ENCODE assay signal across 16 cellular contexts in genomic region chr5:9381464-9381863, GRCh38.
DNase-seq lines count a peak whose midpoint lies in the region; ATAC-seq and TF ChIP-seq lines count a peak whose summit lies in the region.
"Had no signal": no experiment of that assay in that cellular context is flagged by ENCODE, and none has a peak within 500 bp of the region (broad histone marks: within the 10 kb centered on the region; RNA-seq: fewer than 3 reads in every experiment).

No MANE protein-coding gene starts in this region.

- H3K4me3 ChIP-seq in naive thymus-derived CD4-positive, alpha-beta T cell (ENCODE audit: low read length), result no peak overlapping the region
- H3K4me3 ChIP-seq: cardiac muscle cell, SJSA1 had no signal

- H3K27me3 ChIP-seq in naive thymus-derived CD4-positive, alpha-beta T cell (ENCODE audit: control insufficient read depth in 2 of 2, insufficient read depth in 2 of 2, low read length in 2 of 2), result no peaks in the 10 kb centered on the region
- H3K27me3 ChIP-seq: cardiac muscle cell, SJSA1 had no signal

- intact Hi-C loops in naive thymus-derived CD4-positive, alpha-beta T cell (cut with micrococcal nuclease), result no loop called here

- H3K4me1 ChIP-seq in naive thymus-derived CD4-positive, alpha-beta T cell (ENCODE audit: control insufficient read depth in 2 of 2, insufficient read depth in 2 of 2, low read length in 2 of 2), result no peaks in the 10 kb centered on the region
- H3K4me1 ChIP-seq: SJSA1 had no signal

- CTCF ChIA-PET in naive thymus-derived CD4-positive, alpha-beta T cell (lab: Charles Lee), result no interaction called here
- CTCF ChIA-PET in T-cell (lab: Charles Lee), result no interaction called here

- H3K9me3 ChIP-seq in naive thymus-derived CD4-positive, alpha-beta T cell (ENCODE audit: control insufficient read depth in 2 of 3, low read length in 3 of 3), result no peaks in the 10 kb centered on the region
- H3K9me3 ChIP-seq: SJSA1 had no signal

- no peaks in the 10 kb centered on the region for H3K36me3 Mint-ChIP-seq in naive thymus-derived CD4-positive, alpha-beta T cell
- H3K36me3 Mint-ChIP-seq in T-cell, result no peaks in the 10 kb centered on the region
- H3K36me3 Mint-ChIP-seq: activated naive CD4-positive, alpha-beta T cell treated with anti-CD3 and anti-CD28 coated beads, Interleukin-2, amount 50 U/mL, for 24 hours; stimulated activated effector memory CD8-positive, alpha-beta T cell treated with anti-CD3 and anti-CD28 coated beads, Interleukin-12 subunit alpha, Interleukin-12 subunit beta, amount 100 ng/mL, for 72 hours had no signal

- no peaks in the 10 kb centered on the region for H3K36me3 ChIP-seq in naive thymus-derived CD4-positive, alpha-beta T cell (ENCODE audit: control insufficient read depth in 2 of 3, insufficient read depth in 3 of 3, low read length in 3 of 3)

- no peak overlapping the region for H3K27ac ChIP-seq in naive thymus-derived CD4-positive, alpha-beta T cell (ENCODE audit: low read depth, low read length)
- H3K27ac ChIP-seq: cardiac muscle cell, SJSA1 had no signal

- ATAC-seq in GM19351 (IDR thresholded peaks at IDR 0.05; ENCODE audit: unreplicated experiment) (peak; percentile 95), HG02588 (IDR thresholded peaks at IDR 0.05; ENCODE audit: unreplicated experiment) (peak; percentile 90), HG03342 (IDR thresholded peaks at IDR 0.05; ENCODE audit: unreplicated experiment) (peak; percentile 86), T-cell (replicated peaks in 1 of 4) (no peak)
- no peak for ATAC-seq in naive thymus-derived CD4-positive, alpha-beta T cell
- ATAC-seq: stimulated activated effector memory CD8-positive, alpha-beta T cell treated with anti-CD3 and anti-CD28 coated beads, Interleukin-12 subunit alpha, Interleukin-12 subunit beta, amount 100 ng/mL, for 72 hours had no signal

- H3K9me3 Mint-ChIP-seq in naive thymus-derived CD4-positive, alpha-beta T cell, result peaks cover 0 to 20% (median 2%) of the 10 kb centered on the region in 11 donors
- H3K9me3 Mint-ChIP-seq in T-cell, result peaks cover 0 to 16% (median 10%) of the 10 kb centered on the region in 3 donors
- H3K9me3 Mint-ChIP-seq: activated naive CD4-positive, alpha-beta T cell treated with anti-CD3 and anti-CD28 coated beads, Interleukin-2, amount 50 U/mL, for 24 hours had no signal

- POLR2A ChIA-PET in naive thymus-derived CD4-positive, alpha-beta T cell (lab: Charles Lee), result no interaction called here
- POLR2A ChIA-PET in T-cell (lab: Charles Lee), result no interaction called here

- H3K27me3 Mint-ChIP-seq in naive thymus-derived CD4-positive, alpha-beta T cell, result no peaks in the 10 kb centered on the region
- H3K27me3 Mint-ChIP-seq in T-cell, result no peaks in the 10 kb centered on the region
- H3K27me3 Mint-ChIP-seq: activated naive CD4-positive, alpha-beta T cell treated with anti-CD3 and anti-CD28 coated beads, Interleukin-2, amount 50 U/mL, for 24 hours had no signal

- in situ Hi-C loops in GM13976 (cut with MboI; ENCODE audit: low sequenced_read_pairs, unreplicated experiment), result no loop called here

- TF ChIP-seq CTCF in GM13976 (IDR thresholded peaks at IDR 0.05; ENCODE audit: borderline replicate concordance, control extremely low read depth, extremely low read depth, insufficient read depth, missing control alignments), result no peak

- H3K27ac Mint-ChIP-seq in naive thymus-derived CD4-positive, alpha-beta T cell, result no peak overlapping the region
- H3K27ac Mint-ChIP-seq in T-cell, result no peak overlapping the region
- H3K27ac Mint-ChIP-seq: activated naive CD4-positive, alpha-beta T cell treated with anti-CD3 and anti-CD28 coated beads, Interleukin-2, amount 50 U/mL, for 24 hours; stimulated activated effector memory CD8-positive, alpha-beta T cell treated with anti-CD3 and anti-CD28 coated beads, Interleukin-12 subunit alpha, Interleukin-12 subunit beta, amount 100 ng/mL, for 72 hours had no signal

- peak; percentile 34 for DNase-seq in GM13976 (ENCODE audit: low spot score)
- no peak for DNase-seq in naive thymus-derived CD4-positive, alpha-beta T cell
- DNase-seq in NOMO-1 (lab: John Stamatoyannopoulos, UW; ENCODE audit: unreplicated experiment in 2 of 2), result no peak
- no peak for DNase-seq in HuH-7.5 (ENCODE audit: low spot score)
- no peak for DNase-seq in T-cell
- DNase-seq: ACHN; Karpas-422; NCI-H2029 treated with DMSO at 0.1 percent for 48 hours; stimulated activated CD4-positive, alpha-beta T cell treated with anti-CD3 and anti-CD28 coated beads, Interleukin-2, amount 100 ng/mL, for 24 hours had no signal

- H3K4me3 Mint-ChIP-seq in naive thymus-derived CD4-positive, alpha-beta T cell, result no peak overlapping the region
- no peak overlapping the region for H3K4me3 Mint-ChIP-seq in T-cell
- H3K4me3 Mint-ChIP-seq: activated naive CD4-positive, alpha-beta T cell treated with anti-CD3 and anti-CD28 coated beads, Interleukin-2, amount 50 U/mL, for 24 hours; stimulated activated effector memory CD8-positive, alpha-beta T cell treated with anti-CD3 and anti-CD28 coated beads, Interleukin-12 subunit alpha, Interleukin-12 subunit beta, amount 100 ng/mL, for 72 hours had no signal

- peaks cover 0 to 2% (median 0%) of the 10 kb centered on the region in 7 donors for H3K4me1 Mint-ChIP-seq in naive thymus-derived CD4-positive, alpha-beta T cell
- H3K4me1 Mint-ChIP-seq in T-cell, result no peaks in the 10 kb centered on the region
- H3K4me1 Mint-ChIP-seq: activated naive CD4-positive, alpha-beta T cell treated with anti-CD3 and anti-CD28 coated beads, Interleukin-2, amount 50 U/mL, for 24 hours; stimulated activated effector memory CD8-positive, alpha-beta T cell treated with anti-CD3 and anti-CD28 coated beads, Interleukin-12 subunit alpha, Interleukin-12 subunit beta, amount 100 ng/mL, for 72 hours had no signal

Comparison
In these comparisons a context has a peak if more than half of its experiments do, and no peak if none do; other contexts are left out.
1. ATAC-seq: peak in GM19351 (single experiment), HG02588 (single experiment) and HG03342 (single experiment); none in naive thymus-derived CD4-positive, alpha-beta T cell (single experiment) and T-cell (0 of 4).